Comparison of ENCODE assay signal across 2 cellular contexts in genomic region chr1:197400522-197400902, GRCh38.
TF ChIP-seq lines count a peak whose summit lies in the region.

No MANE protein-coding gene starts in this region.

TF ChIP-seq in SK-N-SH, 30 proteins besides CTCF, POLR2A, EP300 and RAD21 (continued from another document):
- TF ChIP-seq REST (IDR thresholded peaks at IDR 0.05; ENCODE audit: low read depth, low read length), result no peak
- TF ChIP-seq PBX3 (IDR thresholded peaks at IDR 0.05), result no peak
- no peak for TF ChIP-seq ELF1 (IDR thresholded peaks at IDR 0.05)
- no peak for TF ChIP-seq YY1 (IDR thresholded peaks at IDR 0.05; ENCODE audit: low read depth)
- no peak for TF ChIP-seq NRF1 (IDR thresholded peaks at IDR 0.05; ENCODE audit: low read depth, low read length)
- no peak for TF ChIP-seq JUND (IDR thresholded peaks at IDR 0.05)
- no peak for TF ChIP-seq MEF2A (IDR thresholded peaks at IDR 0.05; ENCODE audit: borderline replicate concordance, low read depth)
- no peak for TF ChIP-seq RCOR1 (IDR thresholded peaks at IDR 0.05; ENCODE audit: low read length)
- no peak for TF ChIP-seq RXRA (IDR thresholded peaks at IDR 0.05; ENCODE audit: borderline replicate concordance, low read depth)
- TF ChIP-seq MXI1 (IDR thresholded peaks at IDR 0.05; ENCODE audit: low read depth, low read length), result no peak
- no peak for TF ChIP-seq USF2 (IDR thresholded peaks at IDR 0.05; ENCODE audit: borderline replicate concordance, low read depth, low read length)
- no peak for TF ChIP-seq MAX (IDR thresholded peaks at IDR 0.05; ENCODE audit: low read depth)
TF ChIP-seq in SK-N-SH: peak in this region for 0.

TF ChIP-seq in SK-N-SH treated with all-trans-retinoic acid at 6 μM for 48 hours, 23 proteins besides CTCF, POLR2A, EP300 and RAD21 (continued from another document):
- TF ChIP-seq CREB5 (CRISPR knock-in tag; IDR thresholded peaks at IDR 0.05; ENCODE audit: low read depth) (no peak), ESRRG (CRISPR knock-in tag; IDR thresholded peaks at IDR 0.05) (no peak), TSHZ2 (CRISPR knock-in tag; IDR thresholded peaks at IDR 0.05) (no peak), ZNF8 (CRISPR knock-in tag; IDR thresholded peaks at IDR 0.05) (no peak), TOX (CRISPR knock-in tag; IDR thresholded peaks at IDR 0.05; ENCODE audit: borderline replicate concordance) (no peak), ZNF565 (CRISPR knock-in tag; conservative IDR thresholded peaks at IDR 0.05; ENCODE audit: low read depth) (no peak), OSR1 (CRISPR knock-in tag; IDR thresholded peaks at IDR 0.05) (no peak)
